Comparison of ENCODE assay signal across 21 cellular contexts in genomic region chr13:59446391-59446790, GRCh38.
A peak's percentile ranks its signal among the peaks of the same experiment; 100 is the strongest.
DNase-seq lines count a peak whose midpoint lies in the region; ATAC-seq, FAIRE-seq and TF ChIP-seq lines count a peak whose summit lies in the region.
"Had no signal": no experiment of that assay in that cellular context is flagged by ENCODE, and none has a peak within 500 bp of the region (broad histone marks: within the 10 kb centered on the region; RNA-seq: fewer than 3 reads in every experiment).

No MANE protein-coding gene starts in this region.

- no peaks in the 10 kb centered on the region for H3K36me3 ChIP-seq in HepG2 (replicated peaks in 1 of 2; ENCODE audit: control insufficient read depth in 1 of 2, insufficient read depth in 2 of 2, low read length in 2 of 2)
- H3K36me3 ChIP-seq in right lobe of liver = no peaks in the 10 kb centered on the region
- no peaks in the 10 kb centered on the region for H3K36me3 ChIP-seq in SK-N-MC (ENCODE audit: insufficient read depth, low read length)
- no peaks in the 10 kb centered on the region for H3K36me3 ChIP-seq in endothelial cell of umbilical vein (ENCODE audit: control insufficient read depth in 2 of 2, extremely low read depth in 1 of 2, insufficient read depth in 2 of 2, low read length in 2 of 2)
- H3K36me3 ChIP-seq: BE2C, HAP-1 had no signal

- no peak for TF ChIP-seq RAD21 in HepG2 (CRISPR knock-in tag; IDR thresholded peaks at IDR 0.05)

- H3K27ac Mint-ChIP-seq in stimulated activated effector memory CD8-positive, alpha-beta T cell treated with anti-CD3 and anti-CD28 coated beads, Interleukin-12 subunit alpha, Interleukin-12 subunit beta, amount 100 ng/mL, for 72 hours = no peak overlapping the region
- H3K27ac Mint-ChIP-seq: CD4-positive, CD25-positive, alpha-beta regulatory T cell; CD8-positive, alpha-beta memory T cell had no signal

- TF ChIP-seq POLR2A in HepG2 (IDR thresholded peaks at IDR 0.05; ENCODE audit: insufficient read depth in 1 of 2, low read depth in 2 of 2, low read length in 2 of 2) (no peak), right lobe of liver (IDR thresholded peaks at IDR 0.05) (no peak), endothelial cell of umbilical vein (IDR thresholded peaks at IDR 0.05; ENCODE audit: low read depth, low read length) (no peak)

- no peaks in the 10 kb centered on the region for H3K79me2 ChIP-seq in HepG2 (ENCODE audit: insufficient read depth, low read length)
- no peaks in the 10 kb centered on the region for H3K79me2 ChIP-seq in endothelial cell of umbilical vein (ENCODE audit: control insufficient read depth, insufficient read depth, low read length)

- H3K4me3 ChIP-seq in HepG2 (replicated peaks in 1 of 3; ENCODE audit: insufficient read depth in 1 of 3, low read depth in 2 of 3, low read length in 3 of 3) = no peak overlapping the region
- no peak overlapping the region for H3K4me3 ChIP-seq in right lobe of liver
- H3K4me3 ChIP-seq in SK-N-MC = no peak overlapping the region
- no peak overlapping the region for H3K4me3 ChIP-seq in endothelial cell of umbilical vein (replicated peaks in 1 of 3; ENCODE audit: insufficient read depth in 1 of 3, low read depth in 1 of 3, low read length in 3 of 3)
- H3K4me3 ChIP-seq: GM12878, HAP-1 had no signal

- BruUV-seq in HepG2 (replicated peaks; lab: Mats Ljungman, UMichigan) (no TSS peak), endothelial cell of umbilical vein (replicated peaks; lab: Mats Ljungman, UMichigan) (no TSS peak)

- H3K4me1 Mint-ChIP-seq in stimulated activated effector memory CD8-positive, alpha-beta T cell treated with anti-CD3 and anti-CD28 coated beads, Interleukin-12 subunit alpha, Interleukin-12 subunit beta, amount 100 ng/mL, for 72 hours = no peaks in the 10 kb centered on the region

- no peaks in the 10 kb centered on the region for H3K9me3 Mint-ChIP-seq in stimulated activated effector memory CD8-positive, alpha-beta T cell treated with anti-CD3 and anti-CD28 coated beads, Interleukin-12 subunit alpha, Interleukin-12 subunit beta, amount 100 ng/mL, for 72 hours
- H3K9me3 Mint-ChIP-seq: CD4-positive, CD25-positive, alpha-beta regulatory T cell; CD8-positive, alpha-beta memory T cell had no signal

- H4K20me1 ChIP-seq in HepG2 (ENCODE audit: insufficient read depth, low read length) (no peaks in the 10 kb centered on the region), endothelial cell of umbilical vein (replicated peaks; ENCODE audit: control insufficient read depth, extremely low read depth, insufficient read depth, low read length) (no peaks in the 10 kb centered on the region)

- DNase-seq in HepG2 (ENCODE audit: low spot score) (no peak), right lobe of liver (no peak), SK-N-MC (ENCODE audit: low read depth, low spot score) (no peak), endothelial cell of umbilical vein (ENCODE audit: low read depth, low spot score) (no peak)
- no peak for DNase-seq in stimulated activated effector memory CD8-positive, alpha-beta T cell treated with anti-CD3 and anti-CD28 coated beads, Interleukin-12 subunit alpha, Interleukin-12 subunit beta, amount 100 ng/mL, for 72 hours (ENCODE audit: low spot score in 2 of 2)
- DNase-seq: 8988T; ACHN; BE2C; C1 segment of cervical spinal cord; CD4-positive, CD25-positive, alpha-beta regulatory T cell; CD8-positive, alpha-beta memory T cell; COR-L47; DMS 273 treated with DMSO at 0.1 percent for 48 hours; DMS53; DND-41; EL; GOT3 had no signal

- no peak overlapping the region for H3K4me2 ChIP-seq in HepG2 (ENCODE audit: low read depth, low read length)
- peak overlapping the region; percentile 57 for H3K4me2 ChIP-seq in endothelial cell of umbilical vein (ENCODE audit: insufficient read depth, low read length)

- no peak overlapping the region for H3K4me3 Mint-ChIP-seq in stimulated activated effector memory CD8-positive, alpha-beta T cell treated with anti-CD3 and anti-CD28 coated beads, Interleukin-12 subunit alpha, Interleukin-12 subunit beta, amount 100 ng/mL, for 72 hours
- H3K4me3 Mint-ChIP-seq: CD4-positive, CD25-positive, alpha-beta regulatory T cell; CD8-positive, alpha-beta memory T cell had no signal

- no peak overlapping the region for H2AFZ ChIP-seq in HepG2 (ENCODE audit: low read length)
- H2AFZ ChIP-seq in endothelial cell of umbilical vein (ENCODE audit: low read depth, low read length) = no peak overlapping the region

- H3K9ac ChIP-seq in HepG2 (ENCODE audit: insufficient read depth, low read depth, low read length) = no peak overlapping the region
- no peak overlapping the region for H3K9ac ChIP-seq in SK-N-MC (ENCODE audit: insufficient read length)
- no peak overlapping the region for H3K9ac ChIP-seq in endothelial cell of umbilical vein (replicated peaks; ENCODE audit: extremely low read depth, insufficient read depth, low read length)

- H3K36me3 Mint-ChIP-seq in stimulated activated effector memory CD8-positive, alpha-beta T cell treated with anti-CD3 and anti-CD28 coated beads, Interleukin-12 subunit alpha, Interleukin-12 subunit beta, amount 100 ng/mL, for 72 hours = no peaks in the 10 kb centered on the region
- H3K36me3 Mint-ChIP-seq: CD4-positive, CD25-positive, alpha-beta regulatory T cell; CD8-positive, alpha-beta memory T cell had no signal

- CTCF ChIA-PET in HepG2 (lab: Yijun Ruan, JAX; ENCODE audit: low intra/inter-chr PET ratio, low total read pairs) = no interaction called here
- CTCF ChIA-PET in endothelial cell of umbilical vein (lab: Charles Lee) = interaction anchor here (1.2 to 2.4 kb wide), 4 partner anchors 12 to 1813 kb away, joined by 3 to 9 read pairs (median 4); no protein-coding TSS in a partner anchor

- TF ChIP-seq CTCF in HepG2 (CRISPR knock-in tag; IDR thresholded peaks at IDR 0.05) (no peak), right lobe of liver (IDR thresholded peaks at IDR 0.05) (no peak), endothelial cell of umbilical vein (IDR thresholded peaks at IDR 0.05; ENCODE audit: extremely low read depth in 1 of 2, insufficient read depth in 1 of 2, low read depth in 1 of 2, low read length in 2 of 2) (no peak)

- dilution Hi-C loops in endothelial cell of umbilical vein (cut with MboI; ENCODE audit: extremely low pct_ligation_motif_present, low sequenced_read_pairs) = no loop called here

- H3K9me3 ChIP-seq in HepG2 (ENCODE audit: low read length) = no peaks in the 10 kb centered on the region
- no peaks in the 10 kb centered on the region for H3K9me3 ChIP-seq in right lobe of liver
- H3K9me3 ChIP-seq in SK-N-MC (ENCODE audit: low read depth, low read length) = no peaks in the 10 kb centered on the region
- H3K9me3 ChIP-seq in endothelial cell of umbilical vein (replicated peaks; ENCODE audit: control insufficient read depth, insufficient read depth, low read length) = no peaks in the 10 kb centered on the region
- H3K9me3 ChIP-seq: BE2C had no signal

- in situ Hi-C loops in HepG2 (cut with HindIII; ENCODE audit: extremely low pct_ligation_motif_present, low pct_unique_long_range_greater_than_20kb) = no loop called here

- FAIRE-seq in HepG2 (lab: Jason Lieb, UNC) (no peak), endothelial cell of umbilical vein (lab: Jason Lieb, UNC) (no peak)
- FAIRE-seq: GM12878 had no signal

- no peaks in the 10 kb centered on the region for H3K4me1 ChIP-seq in HepG2 (ENCODE audit: insufficient read depth, low read length)
- H3K4me1 ChIP-seq in right lobe of liver = no peaks in the 10 kb centered on the region
- H3K4me1 ChIP-seq in endothelial cell of umbilical vein (ENCODE audit: control insufficient read depth, extremely low read depth, insufficient read depth, low read length) = peaks cover 34% of the 10 kb centered on the region

- POLR2A ChIA-PET in HepG2 (lab: Yijun Ruan, JAX) (no interaction called here), endothelial cell of umbilical vein (lab: Charles Lee) (interaction anchor here (0.8 kb wide), 1 partner anchor 13 kb away, joined by 3 read pairs; no protein-coding TSS in a partner anchor)

- intact Hi-C loops in HepG2 (cut with micrococcal nuclease; ENCODE audit: unreplicated experiment) = no loop called here
- intact Hi-C loops in right lobe of liver (cut with DNase I) = no loop called here
- intact Hi-C loops in endothelial cell of umbilical vein (cut with micrococcal nuclease) = no loop called here

- ATAC-seq in HepG2 (no peak), right lobe of liver (no peak), GM18519 (IDR thresholded peaks at IDR 0.05; ENCODE audit: low FRiP score, unreplicated experiment) (no peak), GM21576 (IDR thresholded peaks at IDR 0.05; ENCODE audit: unreplicated experiment) (no peak)
- no peak for ATAC-seq in stimulated activated effector memory CD8-positive, alpha-beta T cell treated with anti-CD3 and anti-CD28 coated beads, Interleukin-12 subunit alpha, Interleukin-12 subunit beta, amount 100 ng/mL, for 72 hours
- ATAC-seq: GM12878 had no signal

- no peaks in the 10 kb centered on the region for H3K9me1 ChIP-seq in endothelial cell of umbilical vein (replicated peaks; ENCODE audit: control insufficient read depth, extremely low read depth, insufficient read depth, low read length)

- H3K27ac ChIP-seq in HepG2 (ENCODE audit: extremely low read length, insufficient read depth, low read length) (no peak overlapping the region), right lobe of liver (no peak overlapping the region), SK-N-MC (peak overlapping the region; percentile 48; the same call in 1 of the 2 replicates), endothelial cell of umbilical vein (ENCODE audit: insufficient read depth, low read depth, low read length) (no peak overlapping the region)

- TF ChIP-seq EP300 in HepG2 (IDR thresholded peaks at IDR 0.05; ENCODE audit: low read depth in 2 of 2, low read length in 2 of 2) (no peak), HepG2 (CRISPR knock-in tag; IDR thresholded peaks at IDR 0.05; ENCODE audit: borderline replicate concordance) (no peak)

- H3K27me3 ChIP-seq in HepG2 (ENCODE audit: control insufficient read depth in 1 of 2, insufficient read depth in 2 of 2, low read length in 2 of 2) (no peaks in the 10 kb centered on the region; a peak in 1 of 5 replicates), right lobe of liver (no peaks in the 10 kb centered on the region), endothelial cell of umbilical vein (ENCODE audit: control insufficient read depth in 2 of 2, insufficient read depth in 2 of 2, low read length in 2 of 2) (no peaks in the 10 kb centered on the region)
- H3K27me3 ChIP-seq: BE2C had no signal

- 39% methylated on average over 5 of the region's 5 CpGs for WGBS in HepG2 (ENCODE audit: low lambda C conversion rate)
- 63% methylated on average over 5 of the region's 5 CpGs for WGBS in right lobe of liver (ENCODE audit: insufficient coverage, low coverage, low lambda C conversion rate, missing lambda C conversion rate)

TF ChIP-seq in HepG2, 621 proteins besides CTCF, POLR2A, EP300 and RAD21 (continues in another document):
- no peak for TF ChIP-seq ZNF569 (CRISPR knock-in tag; IDR thresholded peaks at IDR 0.05; ENCODE audit: borderline replicate concordance)

TF ChIP-seq in endothelial cell of umbilical vein, 7 proteins besides CTCF, POLR2A, EP300 and RAD21 (continues in another document):
- TF ChIP-seq GATA2 (IDR thresholded peaks at IDR 0.05; ENCODE audit: insufficient read depth, insufficient read length, low read depth, low read length) (no peak), MAX (IDR thresholded peaks at IDR 0.05; ENCODE audit: insufficient read depth, insufficient read length) (no peak)
